ENCODE assay signal across 1 cellular context in the genomic region with DNA sequence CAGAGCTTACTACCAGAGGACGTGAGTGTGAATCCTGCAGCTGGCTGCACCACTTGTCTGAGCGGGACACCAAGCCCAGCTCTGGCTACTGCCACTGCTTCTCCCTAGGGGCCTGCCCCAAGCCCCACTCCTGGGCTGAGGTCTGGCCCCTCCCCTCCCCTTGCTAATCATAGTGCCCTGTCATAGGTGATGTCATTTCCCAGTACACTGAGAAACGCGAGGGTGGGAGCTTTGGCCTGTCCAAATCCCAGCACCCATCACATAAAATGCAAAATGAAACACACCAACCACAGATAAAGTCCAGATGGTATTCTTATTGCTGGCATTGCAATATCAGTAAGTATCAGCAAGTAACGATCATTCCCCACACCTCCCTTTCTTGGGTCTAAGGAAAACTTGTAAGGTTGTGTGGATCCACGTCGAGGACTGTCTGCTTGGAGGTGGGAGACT.
TF ChIP-seq lines count a peak whose summit lies in the region.

No MANE protein-coding gene starts in this region.

TF ChIP-seq in HEK293, 187 proteins besides CTCF, POLR2A, EP300 and RAD21 (continued from another document and continues in another):
- TF ChIP-seq, protein P1, sequence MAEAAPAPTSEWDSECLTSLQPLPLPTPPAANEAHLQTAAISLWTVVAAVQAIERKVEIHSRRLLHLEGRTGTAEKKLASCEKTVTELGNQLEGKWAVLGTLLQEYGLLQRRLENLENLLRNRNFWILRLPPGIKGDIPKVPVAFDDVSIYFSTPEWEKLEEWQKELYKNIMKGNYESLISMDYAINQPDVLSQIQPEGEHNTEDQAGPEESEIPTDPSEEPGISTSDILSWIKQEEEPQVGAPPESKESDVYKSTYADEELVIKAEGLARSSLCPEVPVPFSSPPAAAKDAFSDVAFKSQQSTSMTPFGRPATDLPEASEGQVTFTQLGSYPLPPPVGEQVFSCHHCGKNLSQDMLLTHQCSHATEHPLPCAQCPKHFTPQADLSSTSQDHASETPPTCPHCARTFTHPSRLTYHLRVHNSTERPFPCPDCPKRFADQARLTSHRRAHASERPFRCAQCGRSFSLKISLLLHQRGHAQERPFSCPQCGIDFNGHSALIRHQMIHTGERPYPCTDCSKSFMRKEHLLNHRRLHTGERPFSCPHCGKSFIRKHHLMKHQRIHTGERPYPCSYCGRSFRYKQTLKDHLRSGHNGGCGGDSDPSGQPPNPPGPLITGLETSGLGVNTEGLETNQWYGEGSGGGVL (tag by site-specific recombination; IDR thresholded peaks at IDR 0.05), result peak; percentile 14; the same call in 1 of the 2 replicates
- TF ChIP-seq ZNF791 (tag by site-specific recombination; IDR thresholded peaks at IDR 0.05) (no peak), ZNF274 (IDR thresholded peaks at IDR 0.05; ENCODE audit: low read length) (no peak), ZNF274 (tag by site-specific recombination; IDR thresholded peaks at IDR 0.05; ENCODE audit: borderline replicate concordance) (no peak), ZNF571 (tag by site-specific recombination; IDR thresholded peaks at IDR 0.05) (no peak), BCL11A (tag by site-specific recombination; IDR thresholded peaks at IDR 0.05; ENCODE audit: low read depth) (no peak), ZNF660 (tag by site-specific recombination; IDR thresholded peaks at IDR 0.05) (no peak), ZNF837 (tag by site-specific recombination; IDR thresholded peaks at IDR 0.05) (no peak), ZNF610 (tag by site-specific recombination; IDR thresholded peaks at IDR 0.05; ENCODE audit: borderline replicate concordance) (no peak), ZNF391 (tag by site-specific recombination; IDR thresholded peaks at IDR 0.05; ENCODE audit: borderline replicate concordance, low read depth) (no peak), ZEB2 (tag by site-specific recombination; IDR thresholded peaks at IDR 0.05) (no peak), YY1 (tag by site-specific recombination; IDR thresholded peaks at IDR 0.05) (no peak), ZNF221 (tag by site-specific recombination; IDR thresholded peaks at IDR 0.05; ENCODE audit: borderline replicate concordance) (no peak), ZNF292 (tag by site-specific recombination; IDR thresholded peaks at IDR 0.05; ENCODE audit: borderline replicate concordance, low read depth) (no peak), ZNF501 (tag by site-specific recombination; IDR thresholded peaks at IDR 0.05) (no peak), ZNF266 (tag by site-specific recombination; IDR thresholded peaks at IDR 0.05; ENCODE audit: low read depth) (no peak), SP7 (tag by site-specific recombination; IDR thresholded peaks at IDR 0.05) (peak; percentile 67), ZSCAN30 (tag by site-specific recombination; IDR thresholded peaks at IDR 0.05) (no peak), FEZF1 (tag by site-specific recombination; IDR thresholded peaks at IDR 0.05) (no peak), ZNF24 (tag by site-specific recombination; IDR thresholded peaks at IDR 0.05) (peak; percentile 64; the same call in 1 of the 2 replicates), KLF1 (tag by site-specific recombination; IDR thresholded peaks at IDR 0.05) (no peak), ZNF843 (tag by site-specific recombination; IDR thresholded peaks at IDR 0.05) (no peak), ZNF19 (tag by site-specific recombination; IDR thresholded peaks at IDR 0.05; ENCODE audit: low read depth) (0 out of 2 replicates have a peak, but pooled peaks have one; percentile 13), ZNF548 (tag by site-specific recombination; IDR thresholded peaks at IDR 0.05) (no peak), ZNF510 (tag by site-specific recombination; IDR thresholded peaks at IDR 0.05; ENCODE audit: insufficient replicate concordance) (no peak), ZNF76 (tag by site-specific recombination; IDR thresholded peaks at IDR 0.05; ENCODE audit: borderline replicate concordance, low read depth) (no peak), KLF9 (tag by site-specific recombination; IDR thresholded peaks at IDR 0.05; ENCODE audit: low read depth) (no peak), ZNF202 (tag by site-specific recombination; IDR thresholded peaks at IDR 0.05; ENCODE audit: borderline replicate concordance) (no peak), GLI4 (tag by site-specific recombination; IDR thresholded peaks at IDR 0.05) (no peak), ZNF350 (tag by site-specific recombination; IDR thresholded peaks at IDR 0.05) (no peak), ZNF366 (tag by site-specific recombination; conservative IDR thresholded peaks at IDR 0.05) (0 out of 2 replicates have a peak, but pooled peaks have one; percentile 25)
- TF ChIP-seq, protein P2, sequence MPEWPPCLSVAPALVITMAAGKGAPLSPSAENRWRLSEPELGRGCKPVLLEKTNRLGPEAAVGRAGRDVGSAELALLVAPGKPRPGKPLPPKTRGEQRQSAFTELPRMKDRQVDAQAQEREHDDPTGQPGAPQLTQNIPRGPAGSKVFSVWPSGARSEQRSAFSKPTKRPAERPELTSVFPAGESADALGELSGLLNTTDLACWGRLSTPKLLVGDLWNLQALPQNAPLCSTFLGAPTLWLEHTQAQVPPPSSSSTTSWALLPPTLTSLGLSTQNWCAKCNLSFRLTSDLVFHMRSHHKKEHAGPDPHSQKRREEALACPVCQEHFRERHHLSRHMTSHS (tag by site-specific recombination; IDR thresholded peaks at IDR 0.05), result no peak
- TF ChIP-seq, protein P3, sequence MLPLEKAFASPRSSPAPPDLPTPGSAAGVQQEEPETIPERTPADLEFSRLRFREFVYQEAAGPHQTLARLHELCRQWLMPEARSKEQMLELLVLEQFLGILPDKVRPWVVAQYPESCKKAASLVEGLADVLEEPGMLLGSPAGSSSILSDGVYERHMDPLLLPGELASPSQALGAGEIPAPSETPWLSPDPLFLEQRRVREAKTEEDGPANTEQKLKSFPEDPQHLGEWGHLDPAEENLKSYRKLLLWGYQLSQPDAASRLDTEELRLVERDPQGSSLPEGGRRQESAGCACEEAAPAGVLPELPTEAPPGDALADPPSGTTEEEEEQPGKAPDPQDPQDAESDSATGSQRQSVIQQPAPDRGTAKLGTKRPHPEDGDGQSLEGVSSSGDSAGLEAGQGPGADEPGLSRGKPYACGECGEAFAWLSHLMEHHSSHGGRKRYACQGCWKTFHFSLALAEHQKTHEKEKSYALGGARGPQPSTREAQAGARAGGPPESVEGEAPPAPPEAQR (tag by site-specific recombination; IDR thresholded peaks at IDR 0.05), result no peak
- TF ChIP-seq, protein P4, sequence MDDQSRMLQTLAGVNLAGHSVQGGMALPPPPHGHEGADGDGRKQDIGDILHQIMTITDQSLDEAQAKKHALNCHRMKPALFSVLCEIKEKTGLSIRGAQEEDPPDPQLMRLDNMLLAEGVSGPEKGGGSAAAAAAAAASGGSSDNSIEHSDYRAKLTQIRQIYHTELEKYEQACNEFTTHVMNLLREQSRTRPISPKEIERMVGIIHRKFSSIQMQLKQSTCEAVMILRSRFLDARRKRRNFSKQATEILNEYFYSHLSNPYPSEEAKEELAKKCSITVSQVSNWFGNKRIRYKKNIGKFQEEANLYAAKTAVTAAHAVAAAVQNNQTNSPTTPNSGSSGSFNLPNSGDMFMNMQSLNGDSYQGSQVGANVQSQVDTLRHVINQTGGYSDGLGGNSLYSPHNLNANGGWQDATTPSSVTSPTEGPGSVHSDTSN (CRISPR knock-in tag; IDR thresholded peaks at IDR 0.05), result no peak
- TF ChIP-seq, protein P5, sequence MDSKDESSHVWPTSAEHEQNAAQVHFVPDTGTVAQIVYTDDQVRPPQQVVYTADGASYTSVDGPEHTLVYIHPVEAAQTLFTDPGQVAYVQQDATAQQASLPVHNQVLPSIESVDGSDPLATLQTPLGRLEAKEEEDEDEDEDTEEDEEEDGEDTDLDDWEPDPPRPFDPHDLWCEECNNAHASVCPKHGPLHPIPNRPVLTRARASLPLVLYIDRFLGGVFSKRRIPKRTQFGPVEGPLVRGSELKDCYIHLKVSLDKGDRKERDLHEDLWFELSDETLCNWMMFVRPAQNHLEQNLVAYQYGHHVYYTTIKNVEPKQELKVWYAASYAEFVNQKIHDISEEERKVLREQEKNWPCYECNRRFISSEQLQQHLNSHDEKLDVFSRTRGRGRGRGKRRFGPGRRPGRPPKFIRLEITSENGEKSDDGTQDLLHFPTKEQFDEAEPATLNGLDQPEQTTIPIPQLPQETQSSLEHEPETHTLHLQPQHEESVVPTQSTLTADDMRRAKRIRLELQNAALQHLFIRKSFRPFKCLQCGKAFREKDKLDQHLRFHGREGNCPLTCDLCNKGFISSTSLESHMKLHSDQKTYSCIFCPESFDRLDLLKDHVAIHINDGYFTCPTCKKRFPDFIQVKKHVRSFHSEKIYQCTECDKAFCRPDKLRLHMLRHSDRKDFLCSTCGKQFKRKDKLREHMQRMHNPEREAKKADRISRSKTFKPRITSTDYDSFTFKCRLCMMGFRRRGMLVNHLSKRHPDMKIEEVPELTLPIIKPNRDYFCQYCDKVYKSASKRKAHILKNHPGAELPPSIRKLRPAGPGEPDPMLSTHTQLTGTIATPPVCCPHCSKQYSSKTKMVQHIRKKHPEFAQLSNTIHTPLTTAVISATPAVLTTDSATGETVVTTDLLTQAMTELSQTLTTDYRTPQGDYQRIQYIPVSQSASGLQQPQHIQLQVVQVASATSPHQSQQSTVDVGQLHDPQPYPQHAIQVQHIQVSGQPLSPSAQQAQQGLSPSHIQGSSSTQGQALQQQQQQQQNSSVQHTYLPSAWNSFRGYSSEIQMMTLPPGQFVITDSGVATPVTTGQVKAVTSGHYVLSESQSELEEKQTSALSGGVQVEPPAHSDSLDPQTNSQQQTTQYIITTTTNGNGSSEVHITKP (tag by site-specific recombination; IDR thresholded peaks at IDR 0.05), result peak; percentile 70
- TF ChIP-seq, protein P6, sequence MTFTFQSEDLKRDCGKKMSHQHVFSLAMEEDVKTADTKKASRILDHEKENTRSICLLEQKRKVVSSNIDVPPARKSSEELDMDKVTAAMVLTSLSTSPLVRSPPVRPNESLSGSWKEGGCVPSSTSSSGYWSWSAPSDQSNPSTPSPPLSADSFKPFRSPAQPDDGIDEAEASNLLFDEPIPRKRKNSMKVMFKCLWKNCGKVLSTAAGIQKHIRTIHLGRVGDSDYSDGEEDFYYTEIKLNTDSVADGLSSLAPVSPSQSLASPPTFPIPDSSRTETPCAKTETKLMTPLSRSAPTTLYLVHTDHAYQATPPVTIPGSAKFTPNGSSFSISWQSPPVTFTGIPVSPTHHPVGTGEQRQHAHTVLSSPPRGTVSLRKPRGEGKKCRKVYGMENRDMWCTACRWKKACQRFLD (tag by site-specific recombination; IDR thresholded peaks at IDR 0.05), result no peak
- TF ChIP-seq, protein P7, sequence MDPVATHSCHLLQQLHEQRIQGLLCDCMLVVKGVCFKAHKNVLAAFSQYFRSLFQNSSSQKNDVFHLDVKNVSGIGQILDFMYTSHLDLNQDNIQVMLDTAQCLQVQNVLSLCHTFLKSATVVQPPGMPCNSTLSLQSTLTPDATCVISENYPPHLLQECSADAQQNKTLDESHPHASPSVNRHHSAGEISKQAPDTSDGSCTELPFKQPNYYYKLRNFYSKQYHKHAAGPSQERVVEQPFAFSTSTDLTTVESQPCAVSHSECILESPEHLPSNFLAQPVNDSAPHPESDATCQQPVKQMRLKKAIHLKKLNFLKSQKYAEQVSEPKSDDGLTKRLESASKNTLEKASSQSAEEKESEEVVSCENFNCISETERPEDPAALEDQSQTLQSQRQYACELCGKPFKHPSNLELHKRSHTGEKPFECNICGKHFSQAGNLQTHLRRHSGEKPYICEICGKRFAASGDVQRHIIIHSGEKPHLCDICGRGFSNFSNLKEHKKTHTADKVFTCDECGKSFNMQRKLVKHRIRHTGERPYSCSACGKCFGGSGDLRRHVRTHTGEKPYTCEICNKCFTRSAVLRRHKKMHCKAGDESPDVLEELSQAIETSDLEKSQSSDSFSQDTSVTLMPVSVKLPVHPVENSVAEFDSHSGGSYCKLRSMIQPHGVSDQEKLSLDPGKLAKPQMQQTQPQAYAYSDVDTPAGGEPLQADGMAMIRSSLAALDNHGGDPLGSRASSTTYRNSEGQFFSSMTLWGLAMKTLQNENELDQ (tag by site-specific recombination; IDR thresholded peaks at IDR 0.05; ENCODE audit: low read depth), result no peak
- TF ChIP-seq, protein P8, sequence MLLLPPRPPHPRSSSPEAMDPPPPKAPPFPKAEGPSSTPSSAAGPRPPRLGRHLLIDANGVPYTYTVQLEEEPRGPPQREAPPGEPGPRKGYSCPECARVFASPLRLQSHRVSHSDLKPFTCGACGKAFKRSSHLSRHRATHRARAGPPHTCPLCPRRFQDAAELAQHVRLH (tag by site-specific recombination; IDR thresholded peaks at IDR 0.05), result no peak
- TF ChIP-seq, protein P9, sequence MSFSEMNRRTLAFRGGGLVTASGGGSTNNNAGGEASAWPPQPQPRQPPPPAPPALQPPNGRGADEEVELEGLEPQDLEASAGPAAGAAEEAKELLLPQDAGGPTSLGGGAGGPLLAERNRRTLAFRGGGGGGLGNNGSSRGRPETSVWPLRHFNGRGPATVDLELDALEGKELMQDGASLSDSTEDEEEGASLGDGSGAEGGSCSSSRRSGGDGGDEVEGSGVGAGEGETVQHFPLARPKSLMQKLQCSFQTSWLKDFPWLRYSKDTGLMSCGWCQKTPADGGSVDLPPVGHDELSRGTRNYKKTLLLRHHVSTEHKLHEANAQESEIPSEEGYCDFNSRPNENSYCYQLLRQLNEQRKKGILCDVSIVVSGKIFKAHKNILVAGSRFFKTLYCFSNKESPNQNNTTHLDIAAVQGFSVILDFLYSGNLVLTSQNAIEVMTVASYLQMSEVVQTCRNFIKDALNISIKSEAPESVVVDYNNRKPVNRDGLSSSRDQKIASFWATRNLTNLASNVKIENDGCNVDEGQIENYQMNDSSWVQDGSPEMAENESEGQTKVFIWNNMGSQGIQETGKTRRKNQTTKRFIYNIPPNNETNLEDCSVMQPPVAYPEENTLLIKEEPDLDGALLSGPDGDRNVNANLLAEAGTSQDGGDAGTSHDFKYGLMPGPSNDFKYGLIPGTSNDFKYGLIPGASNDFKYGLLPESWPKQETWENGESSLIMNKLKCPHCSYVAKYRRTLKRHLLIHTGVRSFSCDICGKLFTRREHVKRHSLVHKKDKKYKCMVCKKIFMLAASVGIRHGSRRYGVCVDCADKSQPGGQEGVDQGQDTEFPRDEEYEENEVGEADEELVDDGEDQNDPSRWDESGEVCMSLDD (tag by site-specific recombination; IDR thresholded peaks at IDR 0.05), result no peak
- TF ChIP-seq, protein P10, sequence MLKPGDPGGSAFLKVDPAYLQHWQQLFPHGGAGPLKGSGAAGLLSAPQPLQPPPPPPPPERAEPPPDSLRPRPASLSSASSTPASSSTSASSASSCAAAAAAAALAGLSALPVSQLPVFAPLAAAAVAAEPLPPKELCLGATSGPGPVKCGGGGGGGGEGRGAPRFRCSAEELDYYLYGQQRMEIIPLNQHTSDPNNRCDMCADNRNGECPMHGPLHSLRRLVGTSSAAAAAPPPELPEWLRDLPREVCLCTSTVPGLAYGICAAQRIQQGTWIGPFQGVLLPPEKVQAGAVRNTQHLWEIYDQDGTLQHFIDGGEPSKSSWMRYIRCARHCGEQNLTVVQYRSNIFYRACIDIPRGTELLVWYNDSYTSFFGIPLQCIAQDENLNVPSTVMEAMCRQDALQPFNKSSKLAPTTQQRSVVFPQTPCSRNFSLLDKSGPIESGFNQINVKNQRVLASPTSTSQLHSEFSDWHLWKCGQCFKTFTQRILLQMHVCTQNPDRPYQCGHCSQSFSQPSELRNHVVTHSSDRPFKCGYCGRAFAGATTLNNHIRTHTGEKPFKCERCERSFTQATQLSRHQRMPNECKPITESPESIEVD (tag by site-specific recombination; IDR thresholded peaks at IDR 0.05), result no peak
- TF ChIP-seq, protein P11, sequence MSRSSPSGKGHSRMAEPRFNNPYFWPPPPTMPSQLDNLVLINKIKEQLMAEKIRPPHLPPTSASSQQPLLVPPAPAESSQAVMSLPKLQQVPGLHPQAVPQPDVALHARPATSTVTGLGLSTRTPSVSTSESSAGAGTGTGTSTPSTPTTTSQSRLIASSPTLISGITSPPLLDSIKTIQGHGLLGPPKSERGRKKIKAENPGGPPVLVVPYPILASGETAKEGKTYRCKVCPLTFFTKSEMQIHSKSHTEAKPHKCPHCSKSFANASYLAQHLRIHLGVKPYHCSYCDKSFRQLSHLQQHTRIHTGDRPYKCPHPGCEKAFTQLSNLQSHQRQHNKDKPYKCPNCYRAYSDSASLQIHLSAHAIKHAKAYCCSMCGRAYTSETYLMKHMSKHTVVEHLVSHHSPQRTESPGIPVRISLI (tag by site-specific recombination; IDR thresholded peaks at IDR 0.05), result no peak
